ENCODE assay signal across 11 cellular contexts in the genomic region with DNA sequence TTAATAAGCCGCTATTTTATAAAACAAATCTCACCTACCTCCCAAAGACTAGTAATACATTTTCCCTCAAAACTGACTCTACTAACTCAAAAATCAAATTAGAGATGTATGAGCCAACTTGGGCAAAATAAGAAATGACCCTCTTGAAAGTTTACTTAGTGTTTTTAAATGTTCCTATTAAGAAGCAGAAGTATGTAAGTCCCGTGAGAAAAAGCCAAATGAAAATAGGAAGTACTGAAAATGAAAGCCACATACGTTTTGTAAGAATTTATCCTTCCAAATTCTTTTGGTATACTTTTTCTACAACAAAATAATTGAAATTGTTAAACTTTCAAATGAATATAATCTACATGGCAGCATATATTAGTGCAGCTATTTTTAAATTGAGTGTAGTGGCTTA.
DNase-seq lines count a peak whose midpoint lies in the region; ATAC-seq and TF ChIP-seq lines count a peak whose summit lies in the region.
"Had no signal": no experiment of that assay in that cellular context is flagged by ENCODE, and none has a peak within 500 bp of the region (broad histone marks: within the 10 kb centered on the region; RNA-seq: fewer than 3 reads in every experiment).

No MANE protein-coding gene starts in this region.

- no peak for ATAC-seq in HG02852 (IDR thresholded peaks at IDR 0.05; ENCODE audit: unreplicated experiment)
- ATAC-seq: Right ventricle myocardium inferior had no signal

- no peaks in the 10 kb centered on the region for H3K79me1 ChIP-seq in H9 (ENCODE audit: insufficient read depth, low read depth, low read length, poor library complexity, severe bottlenecking)

- H2AFZ ChIP-seq in SU-DHL-6 (ENCODE audit: low read depth, low read length, severe bottlenecking) (peak overlapping the region; percentile 62), fibroblast of lung (ENCODE audit: low read length) (no peak overlapping the region), H9 (ENCODE audit: low read length) (no peak overlapping the region)

- no peak overlapping the region for H2BK12ac ChIP-seq in H9 (ENCODE audit: insufficient read length, low read depth, low read length)

- no peaks in the 10 kb centered on the region for H3K79me2 ChIP-seq in SU-DHL-6 (ENCODE audit: insufficient read depth, low read length)
- no peaks in the 10 kb centered on the region for H3K79me2 ChIP-seq in fibroblast of lung (ENCODE audit: control insufficient read depth, insufficient read depth, low read length)
- no peaks in the 10 kb centered on the region for H3K79me2 ChIP-seq in H9 (ENCODE audit: insufficient read depth, low read length)

- H3K4me3 ChIP-seq in HL-60 (replicated peaks; ENCODE audit: insufficient read depth, low read length) (peak overlapping the region; percentile 8; the same call in 1 of the 2 replicates), SU-DHL-6 (ENCODE audit: insufficient read depth, low read length, poor library complexity, severe bottlenecking) (peak overlapping the region; percentile 45), fibroblast of lung (replicated peaks in 1 of 4; ENCODE audit: control extremely low read depth in 1 of 4, insufficient read depth in 1 of 4, low read depth in 3 of 4, low read length in 4 of 4) (no peak overlapping the region)
- H3K4me3 ChIP-seq: breast epithelium, tibial artery had no signal

- whole genome bisulfite sequencing in H9 (ENCODE audit: extremely low coverage, insufficient read length, low lambda C conversion rate): no CpG with 5 or more reads among the region's 3 CpGs

- H3K36me3 ChIP-seq in SU-DHL-6 (ENCODE audit: low read length) (no peaks in the 10 kb centered on the region), fibroblast of lung (ENCODE audit: control insufficient read depth, insufficient read depth, low read length) (no peaks in the 10 kb centered on the region)
- H3K36me3 ChIP-seq: breast epithelium, tibial artery had no signal

- H3K9me3 ChIP-seq in SU-DHL-6 (ENCODE audit: insufficient read depth, low read length): no peaks in the 10 kb centered on the region
- H3K9me3 ChIP-seq in fibroblast of lung (ENCODE audit: control insufficient read depth, insufficient read depth, low read depth, low read length): no peaks in the 10 kb centered on the region
- no peaks in the 10 kb centered on the region for H3K9me3 ChIP-seq in H9 (ENCODE audit: control insufficient read depth, low read depth, low read length)
- H3K9me3 ChIP-seq: breast epithelium, tibial artery had no signal

- no peak overlapping the region for H3K27ac Mint-ChIP-seq in H9

- no peak overlapping the region for H2BK20ac ChIP-seq in H9 (ENCODE audit: low read depth, low read length, poor library complexity, severe bottlenecking)

- H3K27me3 Mint-ChIP-seq in H9 (ENCODE audit: low read depth): no peaks in the 10 kb centered on the region

- no peak overlapping the region for H2BK120ac ChIP-seq in H9 (ENCODE audit: low read depth, low read length, poor library complexity, severe bottlenecking)

- H4K20me1 ChIP-seq in SU-DHL-6 (ENCODE audit: low read depth, low read length): no peaks in the 10 kb centered on the region
- H4K20me1 ChIP-seq in fibroblast of lung (ENCODE audit: control insufficient read depth, extremely low read depth, insufficient read depth, low read length): no peaks in the 10 kb centered on the region
- H4K20me1 ChIP-seq in H9 (ENCODE audit: control insufficient read depth, insufficient read depth, insufficient read length): no peaks in the 10 kb centered on the region

- no peak overlapping the region for H3K56ac ChIP-seq in H9 (ENCODE audit: insufficient read length, low read depth, low read length)

- no peak overlapping the region for H3K4ac ChIP-seq in H9 (ENCODE audit: low read depth, low read length)

- peaks cover 73% of the 10 kb centered on the region for H3F3A ChIP-seq in SU-DHL-6 (ENCODE audit: insufficient read depth)

- H3K27me3 ChIP-seq in HL-60 (ENCODE audit: insufficient read depth, poor library complexity, severe bottlenecking) (no peaks in the 10 kb centered on the region), SU-DHL-6 (ENCODE audit: low read length) (no peaks in the 10 kb centered on the region), fibroblast of lung (ENCODE audit: control insufficient read depth, insufficient read depth, low read length) (no peaks in the 10 kb centered on the region), H9 (ENCODE audit: insufficient read depth, low read length) (no peaks in the 10 kb centered on the region)
- H3K27me3 ChIP-seq: breast epithelium, tibial artery had no signal

- no peak overlapping the region for H2BK5ac ChIP-seq in H9 (ENCODE audit: insufficient read length, low read length)

- H3K4me2 ChIP-seq in SU-DHL-6 (ENCODE audit: low read depth, low read length, poor library complexity, severe bottlenecking) (peak overlapping the region; percentile 92), fibroblast of lung (ENCODE audit: extremely low read depth, insufficient read depth, low read length) (peak overlapping the region; percentile 13), H9 (ENCODE audit: insufficient read depth, insufficient read length, low read length) (no peak overlapping the region)

- peak; percentile 75 to 87 for DNase-seq in AML-193 (lab: John Stamatoyannopoulos, UW)
- DNase-seq in HL-60 (ENCODE audit: low read depth in 1 of 2, low spot score in 1 of 2): no peak
- no peak for DNase-seq in fibroblast of lung (ENCODE audit: low read depth in 2 of 2)
- DNase-seq in H9: no peak
- no peak for DNase-seq in NCI-H187 (lab: John Stamatoyannopoulos, UW)
- DNase-seq in occipital lobe (lab: John Stamatoyannopoulos, UW): no peak
- DNase-seq: tibial artery had no signal

- H4K91ac ChIP-seq in H9 (ENCODE audit: insufficient read length, low read depth, low read length): no peak overlapping the region

- TF ChIP-seq CTCF in HL-60 (IDR thresholded peaks at IDR 0.05; ENCODE audit: insufficient read depth, low read length): no peak
- TF ChIP-seq CTCF in SU-DHL-6 (IDR thresholded peaks at IDR 0.05; ENCODE audit: insufficient read depth, low read length, poor library complexity, severe bottlenecking): no peak
- TF ChIP-seq CTCF in fibroblast of lung (conservative IDR thresholded peaks at IDR 0.05 in 1 of 2, IDR thresholded peaks at IDR 0.05 in 1 of 2; ENCODE audit: low read depth in 1 of 2, low read length in 2 of 2): no peak
- TF ChIP-seq CTCF in H9 (conservative IDR thresholded peaks at IDR 0.05): no peak

- no peak overlapping the region for H3K14ac ChIP-seq in H9 (ENCODE audit: insufficient read depth, low read length)

- H3K36me3 Mint-ChIP-seq in H9 (ENCODE audit: insufficient read depth in 1 of 3, low read depth in 3 of 3): no peaks in the 10 kb centered on the region

- no peaks in the 10 kb centered on the region for H3K23me2 ChIP-seq in H9 (ENCODE audit: insufficient read length, low read depth, low read length, poor library complexity, severe bottlenecking)

- no peak overlapping the region for H3K18ac ChIP-seq in H9 (ENCODE audit: insufficient read length, low read depth, low read length)

- H3K23ac ChIP-seq in H9 (ENCODE audit: insufficient read length, low read depth, low read length): no peak overlapping the region

- H4K5ac ChIP-seq in H9 (ENCODE audit: insufficient read length, low read depth, low read length): no peak overlapping the region

- no peaks in the 10 kb centered on the region for H3K9me3 Mint-ChIP-seq in H9

- peaks cover 7 to 8% of the 10 kb centered on the region in 2 experiments for H3K4me1 Mint-ChIP-seq in H9

- no peak overlapping the region for H4K8ac ChIP-seq in H9 (replicated peaks; ENCODE audit: insufficient read length, low read depth, low read length)

- H3K4me1 ChIP-seq in fibroblast of lung (ENCODE audit: control insufficient read depth, extremely low read depth, insufficient read depth, low read length) (no peaks in the 10 kb centered on the region), H9 (ENCODE audit: insufficient read depth, low read length) (no peaks in the 10 kb centered on the region)
- H3K4me1 ChIP-seq: breast epithelium, tibial artery had no signal

- no peak overlapping the region for H3T11ph ChIP-seq in H9 (ENCODE audit: low read length)

- H3K27ac ChIP-seq in HL-60 (replicated peaks) (peak overlapping the region; percentile 95), SU-DHL-6 (ENCODE audit: low read depth, low read length) (peak overlapping the region; percentile 98), fibroblast of lung (ENCODE audit: insufficient read depth, low read length) (no peak overlapping the region), H9 (ENCODE audit: insufficient read length, low read depth, low read length) (no peak overlapping the region)
- H3K27ac ChIP-seq: breast epithelium, tibial artery had no signal

- no peak overlapping the region for H2BK15ac ChIP-seq in H9 (ENCODE audit: low read depth, low read length)

- no peak overlapping the region for H3K4me3 Mint-ChIP-seq in H9

- no peaks in the 10 kb centered on the region for H3K9me2 ChIP-seq in SU-DHL-6 (replicated peaks; ENCODE audit: insufficient read depth, low read length)

- H3K9ac ChIP-seq in SU-DHL-6 (ENCODE audit: low read length): peak overlapping the region; percentile 42
- H3K9ac ChIP-seq in fibroblast of lung (ENCODE audit: insufficient read depth, low read length): no peak overlapping the region
- no peak overlapping the region for H3K9ac ChIP-seq in H9 (ENCODE audit: extremely low read depth, insufficient read length, low read length)

- H2AK5ac ChIP-seq in H9 (ENCODE audit: insufficient read length, low read length): no peak overlapping the region

Comparison
In these comparisons a context has a peak if more than half of its experiments do, and no peak if none do; other contexts are left out.
1. DNase-seq: peak in AML-193 (2 of 2); none in HL-60 (0 of 2), fibroblast of lung (0 of 2), H9 (single experiment), NCI-H187 (0 of 2) and occipital lobe (single experiment).
2. H3K27ac ChIP-seq: peak in HL-60 (single experiment) and SU-DHL-6 (single experiment); none in fibroblast of lung (single experiment) and H9 (single experiment).
3. H3K4me3 ChIP-seq: peak in HL-60 (single experiment) and SU-DHL-6 (single experiment); none in fibroblast of lung (0 of 4).